ENCODE assay signal across 10 cellular contexts in genomic region chr18:69161383-69162028, GRCh38.
A peak's percentile ranks its signal among the peaks of the same experiment; 100 is the strongest.
DNase-seq lines count a peak whose midpoint lies in the region; ATAC-seq and TF ChIP-seq lines count a peak whose summit lies in the region.
"Had no signal": no experiment of that assay in that cellular context is flagged by ENCODE, and none has a peak within 500 bp of the region (broad histone marks: within the 10 kb centered on the region; RNA-seq: fewer than 3 reads in every experiment).

No MANE protein-coding gene starts in this region.

- no peak overlapping the region for H3K27ac Mint-ChIP-seq in Calu3 (ENCODE audit: unreplicated experiment)
- no peak overlapping the region for H3K27ac Mint-ChIP-seq in neural progenitor cell

- no peaks in the 10 kb centered on the region for H3K9me3 ChIP-seq in neural progenitor cell (ENCODE audit: low read depth)
- H3K9me3 ChIP-seq: colonic mucosa had no signal

- no peaks in the 10 kb centered on the region for H3K4me1 ChIP-seq in neural progenitor cell
- H3K4me1 ChIP-seq: colonic mucosa had no signal

- no peak overlapping the region for H3K27ac ChIP-seq in neural progenitor cell
- H3K27ac ChIP-seq: colonic mucosa had no signal

- H3K36me3 Mint-ChIP-seq in Calu3 (ENCODE audit: insufficient read depth, unreplicated experiment) (no peaks in the 10 kb centered on the region), neural progenitor cell (no peaks in the 10 kb centered on the region)

- H3K27me3 ChIP-seq in neural progenitor cell: no peaks in the 10 kb centered on the region
- H3K27me3 ChIP-seq: colonic mucosa had no signal

- H3K4me1 Mint-ChIP-seq in Calu3 (ENCODE audit: low read depth, unreplicated experiment) (no peaks in the 10 kb centered on the region), neural progenitor cell (peaks cover 7% of the 10 kb centered on the region)

- H3K9me3 Mint-ChIP-seq in Calu3 (ENCODE audit: low read depth, unreplicated experiment): no peaks in the 10 kb centered on the region
- H3K9me3 Mint-ChIP-seq in neural progenitor cell: no peaks in the 10 kb centered on the region

- H3K79me2 ChIP-seq in neural progenitor cell (ENCODE audit: low read depth): no peaks in the 10 kb centered on the region

- no peak overlapping the region for H3K9ac ChIP-seq in neural progenitor cell

- H2AFZ ChIP-seq in neural progenitor cell (replicated peaks): peak overlapping the region; percentile 86

- H4K20me1 ChIP-seq in neural progenitor cell (ENCODE audit: low read depth): no peaks in the 10 kb centered on the region

- H3K27me3 Mint-ChIP-seq in Calu3 (ENCODE audit: unreplicated experiment) (no peaks in the 10 kb centered on the region), neural progenitor cell (ENCODE audit: insufficient read depth, low read depth) (no peaks in the 10 kb centered on the region)

- no peaks in the 10 kb centered on the region for H3F3A ChIP-seq in neural progenitor cell (ENCODE audit: low read depth)

- no peak overlapping the region for H3K4me3 ChIP-seq in fibroblast of the aortic adventitia (ENCODE audit: low read depth, low read length)
- no peak overlapping the region for H3K4me3 ChIP-seq in neural progenitor cell
- H3K4me3 ChIP-seq: colonic mucosa had no signal

- CTCF ChIA-PET in Calu3 (lab: Charles Lee): no interaction called here

- TF ChIP-seq CTCF in Calu3 (IDR thresholded peaks at IDR 0.05; ENCODE audit: unreplicated experiment): no peak
- TF ChIP-seq CTCF in fibroblast of the aortic adventitia (IDR thresholded peaks at IDR 0.05; ENCODE audit: insufficient read depth, low read length): no peak
- no peak for TF ChIP-seq CTCF in neural progenitor cell (IDR thresholded peaks at IDR 0.05)

- H3K36me3 ChIP-seq in neural progenitor cell: no peaks in the 10 kb centered on the region
- H3K36me3 ChIP-seq: colonic mucosa had no signal

- BruUV-seq in Calu3 (replicated peaks; lab: Mats Ljungman, UMichigan): no TSS peak

- H3K4me2 ChIP-seq in neural progenitor cell: no peak overlapping the region

- intact Hi-C loops in Calu3 (cut with micrococcal nuclease; ENCODE audit: unreplicated experiment): no loop called here

- ATAC-seq in HG02840 (IDR thresholded peaks at IDR 0.05; ENCODE audit: low FRiP score, unreplicated experiment) (no peak), GM21526 (IDR thresholded peaks at IDR 0.05; ENCODE audit: low FRiP score, unreplicated experiment) (no peak), HG02610 (IDR thresholded peaks at IDR 0.05; ENCODE audit: unreplicated experiment) (no peak)

- DNase-seq in Calu3: peak; percentile 8
- DNase-seq in RPMI8226: peak; percentile 45
- peak; percentile 6 for DNase-seq in fibroblast of the aortic adventitia (ENCODE audit: low read depth)
- DNase-seq in neural progenitor cell (ENCODE audit: low spot score): peak; percentile 31
- no peak for DNase-seq in EL
- DNase-seq: colonic mucosa, NCI-H2171 treated with DMSO at 0.1 percent for 48 hours had no signal

- H3K4me3 Mint-ChIP-seq in Calu3 (ENCODE audit: low read depth, unreplicated experiment) (no peak overlapping the region), neural progenitor cell (no peak overlapping the region)
